38 cellular contexts compared by ENCODE assay signal in genomic region chr19:51641648-51642047, GRCh38. TPM values are rescaled to one million over a fixed set of nuclear protein-coding genes. Genes with fewer than 3 reads are reported as not detected.
"Had no signal": no experiment of that assay in that cellular context is flagged by ENCODE, and none has a peak within 500 bp of the region (broad histone marks: within the 10 kb centered on the region; RNA-seq: fewer than 3 reads in every experiment).

No MANE protein-coding gene starts in this region.

- H3K27ac ChIP-seq: adrenal gland, body of pancreas, esophagus muscularis mucosa, foreskin keratinocyte, gastrocnemius medialis, WERI-Rb-1 had no signal

- H3K27me3 ChIP-seq: foreskin keratinocyte, gastrocnemius medialis had no signal

- H3K36me3 Mint-ChIP-seq: activated CD4-positive, alpha-beta memory T cell treated with anti-CD3 and anti-CD28 coated beads for 36 hours; activated CD8-positive, alpha-beta memory T cell treated with anti-CD3 and anti-CD28 coated beads, Interleukin-2, amount 10 ng/mL, durations not matched to agents 7 days and 5 days; activated naive CD4-positive, alpha-beta T cell treated with anti-CD3 and anti-CD28 coated beads, Interleukin-2, amount 50 U/mL, for 24 hours; activated naive CD8-positive, alpha-beta T cell treated with anti-CD3 and anti-CD28 coated beads for 36 hours had no signal

- H3K4me3 ChIP-seq: adrenal gland, body of pancreas, esophagus muscularis mucosa, gastrocnemius medialis had no signal

- H3K4me1 Mint-ChIP-seq: activated CD4-positive, alpha-beta T cell treated with anti-CD3 and anti-CD28 coated beads for 36 hours; activated CD8-positive, alpha-beta memory T cell treated with anti-CD3 and anti-CD28 coated beads, Interleukin-2, amount 10 ng/mL, durations not matched to agents 7 days and 5 days; activated naive CD4-positive, alpha-beta T cell treated with anti-CD3 and anti-CD28 coated beads, Interleukin-2, amount 50 U/mL, for 24 hours; activated naive CD8-positive, alpha-beta T cell treated with anti-CD3 and anti-CD28 coated beads for 36 hours; activated naive CD8-positive, alpha-beta T cell treated with anti-CD3 and anti-CD28 coated beads, Interleukin-2, amount 50 U/mL, for 24 hours had no signal

- H3K4me1 ChIP-seq: adrenal gland, body of pancreas, esophagus muscularis mucosa, foreskin keratinocyte, gastrocnemius medialis had no signal

- DNase-seq: activated B cell treated with CpG ODN at 0.5 μM for 24 hours; activated CD4-positive, alpha-beta memory T cell treated with anti-CD3 and anti-CD28 coated beads for 36 hours; activated CD4-positive, alpha-beta T cell treated with anti-CD3 and anti-CD28 coated beads for 36 hours; activated CD4-positive, alpha-beta T cell treated with anti-CD3 and anti-CD28 coated beads, Interleukin-2, amount 10 ng/mL, durations not matched to agents 24 days and 14 days; activated CD4-positive, CD25-positive, alpha-beta regulatory T cell treated with anti-CD3 and anti-CD28 coated beads, Interleukin-2, amount 50 U/mL, for 72 hours; activated CD8-positive, alpha-beta memory T cell treated with anti-CD3 and anti-CD28 coated beads, Interleukin-2, amount 10 ng/mL, durations not matched to agents 7 days and 5 days; activated CD8-positive, alpha-beta memory T cell treated with anti-CD3 and anti-CD28 coated beads, Interleukin-2, amount 50 U/mL, for 4 hours; activated CD8-positive, alpha-beta T cell treated with anti-CD3 and anti-CD28 coated beads, Interleukin-2, amount 10 ng/mL, durations not matched to agents 7 days and 5 days; activated effector memory CD4-positive, alpha-beta T cell treated with anti-CD3 and anti-CD28 coated beads, Interleukin-2, amount 50 U/mL, for 16 hours; activated naive CD4-positive, alpha-beta T cell treated with anti-CD3 and anti-CD28 coated beads for 36 hours; activated naive CD8-positive, alpha-beta T cell treated with anti-CD3 and anti-CD28 coated beads for 36 hours; activated naive CD8-positive, alpha-beta T cell treated with anti-CD3 and anti-CD28 coated beads, Interleukin-2, amount 50 U/mL, for 24 hours; activated T-cell treated with anti-CD3 and anti-CD28 coated beads, Interleukin-2, amount 50 U/mL, for 1 hour; activated T-cell treated with anti-CD3 and anti-CD28 coated beads, Interleukin-2, amount 50 U/mL, for 48 hours; adrenal gland; amygdala; aorta; body of pancreas; caudate nucleus; cortex of kidney; dermis blood vessel endothelial cell; effector CD4-positive, alpha-beta T cell; effector memory CD8-positive, alpha-beta T cell; erythroblast; foreskin keratinocyte; gastrocnemius medialis; glutamatergic neuron; T-helper 1 cell; T-helper 17 cell; T1000; WERI-Rb-1 had no signal

- ATAC-seq: activated CD4-positive, alpha-beta T cell treated with anti-CD3 and anti-CD28 coated beads for 36 hours; activated CD8-positive, alpha-beta memory T cell treated with anti-CD3 and anti-CD28 coated beads, Interleukin-2, amount 10 ng/mL, durations not matched to agents 7 days and 5 days; activated CD8-positive, alpha-beta T cell treated with anti-CD3 and anti-CD28 coated beads, Interleukin-2, amount 10 ng/mL, durations not matched to agents 7 days and 5 days; activated naive CD8-positive, alpha-beta T cell treated with anti-CD3 and anti-CD28 coated beads, Interleukin-2, amount 50 U/mL, for 24 hours; body of pancreas; effector memory CD8-positive, alpha-beta T cell; foreskin keratinocyte; gastrocnemius medialis; T-helper 17 cell had no signal

- H3K4me3 Mint-ChIP-seq: activated B cell treated with CpG ODN at 0.5 μM for 24 hours; activated CD4-positive, alpha-beta memory T cell treated with anti-CD3 and anti-CD28 coated beads for 36 hours; activated CD4-positive, alpha-beta T cell treated with anti-CD3 and anti-CD28 coated beads for 36 hours; activated CD4-positive, alpha-beta T cell treated with anti-CD3 and anti-CD28 coated beads, Interleukin-2, amount 10 ng/mL, durations not matched to agents 24 days and 14 days; activated CD8-positive, alpha-beta memory T cell treated with anti-CD3 and anti-CD28 coated beads, Interleukin-2, amount 10 ng/mL, durations not matched to agents 7 days and 5 days; activated CD8-positive, alpha-beta T cell treated with anti-CD3 and anti-CD28 coated beads, Interleukin-2, amount 10 ng/mL, durations not matched to agents 7 days and 5 days; activated naive CD4-positive, alpha-beta T cell treated with anti-CD3 and anti-CD28 coated beads for 36 hours; activated naive CD4-positive, alpha-beta T cell treated with anti-CD3 and anti-CD28 coated beads, Interleukin-2, amount 50 U/mL, for 24 hours; activated naive CD8-positive, alpha-beta T cell treated with anti-CD3 and anti-CD28 coated beads for 36 hours; activated naive CD8-positive, alpha-beta T cell treated with anti-CD3 and anti-CD28 coated beads, Interleukin-2, amount 50 U/mL, for 24 hours; activated T-helper 1 cell treated with anti-CD3 and anti-CD28 coated beads, Interleukin-12 subunit alpha, Interleukin-12 subunit beta, Interleukin-2, Interleukin-4 antibody, amounts not matched to agents 30 ng/mL and 10 ng/mL and 1 ng/mL, durations not matched to agents 14 hours and 24 hours and 36 hours; effector memory CD8-positive, alpha-beta T cell; T-helper 17 cell; T-helper 2 cell treated with Interferon-gamma antibody and Interleukin-4, amounts not matched to agents 5 μg/mL and 100 μg/mL, for 36 hours had no signal

- H3K27ac Mint-ChIP-seq: activated B cell treated with CpG ODN at 0.5 μM for 24 hours; activated CD4-positive, alpha-beta memory T cell treated with anti-CD3 and anti-CD28 coated beads for 36 hours; activated CD4-positive, alpha-beta T cell treated with anti-CD3 and anti-CD28 coated beads for 36 hours; activated CD4-positive, alpha-beta T cell treated with anti-CD3 and anti-CD28 coated beads, Interleukin-2, amount 10 ng/mL, durations not matched to agents 24 days and 14 days; activated CD8-positive, alpha-beta memory T cell treated with anti-CD3 and anti-CD28 coated beads, Interleukin-2, amount 10 ng/mL, durations not matched to agents 7 days and 5 days; activated CD8-positive, alpha-beta T cell treated with anti-CD3 and anti-CD28 coated beads, Interleukin-2, amount 10 ng/mL, durations not matched to agents 7 days and 5 days; activated naive CD4-positive, alpha-beta T cell treated with anti-CD3 and anti-CD28 coated beads for 36 hours; activated naive CD4-positive, alpha-beta T cell treated with anti-CD3 and anti-CD28 coated beads, Interleukin-2, amount 50 U/mL, for 24 hours; activated naive CD8-positive, alpha-beta T cell treated with anti-CD3 and anti-CD28 coated beads for 36 hours; activated naive CD8-positive, alpha-beta T cell treated with anti-CD3 and anti-CD28 coated beads, Interleukin-2, amount 50 U/mL, for 24 hours; activated T-helper 1 cell treated with anti-CD3 and anti-CD28 coated beads, Interleukin-12 subunit alpha, Interleukin-12 subunit beta, Interleukin-2, Interleukin-4 antibody, amounts not matched to agents 30 ng/mL and 10 ng/mL and 1 ng/mL, durations not matched to agents 14 hours and 24 hours and 36 hours; activated T-helper 2 cell treated with anti-CD3 and anti-CD28 coated beads, Interferon-gamma antibody, Interleukin-2, Interleukin-4, amounts not matched to agents 10 μg/mL and 5 μg/mL and 100 μg/mL, durations not matched to agents 14 hours and 24 hours and 36 hours; effector memory CD8-positive, alpha-beta T cell; T-helper 17 cell; T-helper 2 cell treated with Interferon-gamma antibody and Interleukin-4, amounts not matched to agents 5 μg/mL and 100 μg/mL, for 36 hours had no signal

- H3K9me3 Mint-ChIP-seq: activated B cell treated with CpG ODN at 0.5 μM for 24 hours; activated CD4-positive, alpha-beta T cell treated with anti-CD3 and anti-CD28 coated beads, Interleukin-2, amount 10 ng/mL, durations not matched to agents 24 days and 14 days; activated naive CD4-positive, alpha-beta T cell treated with anti-CD3 and anti-CD28 coated beads, Interleukin-2, amount 50 U/mL, for 24 hours; activated naive CD8-positive, alpha-beta T cell treated with anti-CD3 and anti-CD28 coated beads, Interleukin-2, amount 50 U/mL, for 24 hours had no signal

- H3K27me3 Mint-ChIP-seq: activated B cell treated with CpG ODN at 0.5 μM for 24 hours; activated naive CD4-positive, alpha-beta T cell treated with anti-CD3 and anti-CD28 coated beads, Interleukin-2, amount 50 U/mL, for 24 hours; activated naive CD8-positive, alpha-beta T cell treated with anti-CD3 and anti-CD28 coated beads, Interleukin-2, amount 50 U/mL, for 24 hours had no signal

RNA-seq across cellular contexts. Expression of gene SIGLEC14, which starts 5.0 kb away (rescaled TPM):
- total RNA-seq: activated CD4-positive, alpha-beta memory T cell treated with anti-CD3 and anti-CD28 coated beads for 36 hours; activated CD4-positive, alpha-beta T cell treated with anti-CD3 and anti-CD28 coated beads for 36 hours; activated CD4-positive, alpha-beta T cell treated with anti-CD3 and anti-CD28 coated beads, Interleukin-2, amount 10 ng/mL, durations not matched to agents 24 days and 14 days; activated CD8-positive, alpha-beta T cell treated with anti-CD3 and anti-CD28 coated beads, Interleukin-2, amount 10 ng/mL, durations not matched to agents 7 days and 5 days; activated naive CD4-positive, alpha-beta T cell treated with anti-CD3 and anti-CD28 coated beads for 36 hours; activated T-helper 1 cell treated with anti-CD3 and anti-CD28 coated beads, Interleukin-12 subunit alpha, Interleukin-12 subunit beta, Interleukin-2, Interleukin-4 antibody, amounts not matched to agents 30 ng/mL and 10 ng/mL and 1 ng/mL, durations not matched to agents 14 hours and 24 hours and 36 hours; activated T-helper 2 cell treated with anti-CD3 and anti-CD28 coated beads, Interferon-gamma antibody, Interleukin-2, Interleukin-4, amounts not matched to agents 10 μg/mL and 5 μg/mL and 100 μg/mL, durations not matched to agents 14 hours and 24 hours and 36 hours; body of pancreas; chondrocyte; dermis blood vessel endothelial cell; foreskin keratinocyte had no signal
- polyA plus RNA-seq: foreskin keratinocyte had no signal

RNA-seq across cellular contexts. Expression of gene SIGLEC5, which starts 11.4 kb away (rescaled TPM):
- total RNA-seq: activated CD4-positive, alpha-beta memory T cell treated with anti-CD3 and anti-CD28 coated beads for 36 hours; activated CD4-positive, alpha-beta T cell treated with anti-CD3 and anti-CD28 coated beads for 36 hours; activated CD4-positive, alpha-beta T cell treated with anti-CD3 and anti-CD28 coated beads, Interleukin-2, amount 10 ng/mL, durations not matched to agents 24 days and 14 days; activated CD8-positive, alpha-beta memory T cell treated with anti-CD3 and anti-CD28 coated beads for 36 hours; activated CD8-positive, alpha-beta memory T cell treated with anti-CD3 and anti-CD28 coated beads, Interleukin-2, amount 10 ng/mL, durations not matched to agents 7 days and 5 days; activated CD8-positive, alpha-beta T cell treated with anti-CD3 and anti-CD28 coated beads, Interleukin-2, amount 10 ng/mL, durations not matched to agents 7 days and 5 days; activated naive CD8-positive, alpha-beta T cell treated with anti-CD3 and anti-CD28 coated beads for 36 hours; activated T-helper 1 cell treated with anti-CD3 and anti-CD28 coated beads, Interleukin-12 subunit alpha, Interleukin-12 subunit beta, Interleukin-2, Interleukin-4 antibody, amounts not matched to agents 30 ng/mL and 10 ng/mL and 1 ng/mL, durations not matched to agents 14 hours and 24 hours and 36 hours; activated T-helper 2 cell treated with anti-CD3 and anti-CD28 coated beads, Interferon-gamma antibody, Interleukin-2, Interleukin-4, amounts not matched to agents 10 μg/mL and 5 μg/mL and 100 μg/mL, durations not matched to agents 14 hours and 24 hours and 36 hours; chondrocyte; dermis blood vessel endothelial cell; foreskin keratinocyte had no signal
- polyA plus RNA-seq: adrenal gland, aorta, foreskin keratinocyte had no signal
